Comparison of ENCODE assay signal across 9 cellular contexts in genomic region chr7:43658718-43659548, GRCh38.
A peak's percentile ranks its signal among the peaks of the same experiment; 100 is the strongest.
DNase-seq lines count a peak whose midpoint lies in the region; TF ChIP-seq lines count a peak whose summit lies in the region.
"Had no signal": no experiment of that assay in that cellular context is flagged by ENCODE, and none has a peak within 500 bp of the region (broad histone marks: within the 10 kb centered on the region; RNA-seq: fewer than 3 reads in every experiment).

No MANE protein-coding gene starts in this region.

- H3K27ac Mint-ChIP-seq in activated T-cell treated with anti-CD3 and anti-CD28 coated beads, Interleukin-2, amount 50 U/mL, for 24 hours, result peak overlapping the region; percentile 99
- H3K27ac Mint-ChIP-seq in chondrocyte (ENCODE audit: unreplicated experiment), result peak overlapping the region; percentile 93

- H3K36me3 ChIP-seq in HUES64 (ENCODE audit: insufficient read depth, low read length) (peaks cover 9% of the 10 kb centered on the region; the same call in 1 of the 2 replicates), skeletal muscle satellite cell (ENCODE audit: insufficient read depth, low read length) (no peaks in the 10 kb centered on the region)

- peak overlapping the region; percentile 46 for H3K4me3 Mint-ChIP-seq in activated T-cell treated with anti-CD3 and anti-CD28 coated beads, Interleukin-2, amount 50 U/mL, for 24 hours
- H3K4me3 Mint-ChIP-seq in chondrocyte (ENCODE audit: unreplicated experiment), result peak overlapping the region; percentile 34

- peak overlapping the region; percentile 73 for H3K4me2 ChIP-seq in skeletal muscle satellite cell (ENCODE audit: low read length)

- H3K9me3 ChIP-seq in HUES64 (ENCODE audit: insufficient read depth, low read depth, low read length) (no peaks in the 10 kb centered on the region), skeletal muscle satellite cell (replicated peaks; ENCODE audit: low read length) (no peaks in the 10 kb centered on the region)

- H3K27me3 ChIP-seq in HUES64 (ENCODE audit: insufficient read depth, low read length) (no peaks in the 10 kb centered on the region), skeletal muscle satellite cell (ENCODE audit: control insufficient read depth, insufficient read depth, low read length) (no peaks in the 10 kb centered on the region)

- TF ChIP-seq CTCF in chondrocyte (IDR thresholded peaks at IDR 0.05), result no peak

- no peak overlapping the region for H3K4me3 ChIP-seq in HUES64 (ENCODE audit: low read length)
- H3K4me3 ChIP-seq in skeletal muscle satellite cell (ENCODE audit: low read length), result peak overlapping the region; percentile 44

- DNase-seq in activated T-cell treated with anti-CD3 and anti-CD28 coated beads, Interleukin-2, amount 50 U/mL, for 24 hours, result peak; percentile 57
- no peak for DNase-seq in activated T-cell treated with anti-CD3 and anti-CD28 coated beads, Interleukin-2, amount 50 U/mL, for 1 hour
- DNase-seq in chondrocyte (ENCODE audit: low spot score), result no peak
- no peak for DNase-seq in iPS-NIHi7 (ENCODE audit: extremely low spot score)
- no peak for DNase-seq in NCI-H146 treated with DMSO at 0.1 percent for 48 hours (lab: John Stamatoyannopoulos, UW; ENCODE audit: unreplicated experiment)
- DNase-seq in NCI-H2081 (lab: John Stamatoyannopoulos, UW), result no peak
- DNase-seq: DND-41 had no signal

- no peak overlapping the region for H3K9ac ChIP-seq in HUES64 (ENCODE audit: low read depth, low read length)
- peak overlapping the region; percentile 67 for H3K9ac ChIP-seq in skeletal muscle satellite cell (ENCODE audit: low read depth, low read length)

- no peaks in the 10 kb centered on the region for H3K27me3 Mint-ChIP-seq in activated T-cell treated with anti-CD3 and anti-CD28 coated beads, Interleukin-2, amount 50 U/mL, for 24 hours
- no peaks in the 10 kb centered on the region for H3K27me3 Mint-ChIP-seq in chondrocyte (ENCODE audit: low read depth)

- 89% methylated on average over 6 of the region's 7 CpGs for WGBS in HUES64

- H3K27ac ChIP-seq in HUES64 (ENCODE audit: low read depth, low read length), result peak overlapping the region; percentile 67

- H3K9me3 Mint-ChIP-seq in activated T-cell treated with anti-CD3 and anti-CD28 coated beads, Interleukin-2, amount 50 U/mL, for 24 hours, result no peaks in the 10 kb centered on the region
- H3K9me3 Mint-ChIP-seq in chondrocyte (ENCODE audit: low read depth), result no peaks in the 10 kb centered on the region

- peaks cover 81% of the 10 kb centered on the region for H3K36me3 Mint-ChIP-seq in activated T-cell treated with anti-CD3 and anti-CD28 coated beads, Interleukin-2, amount 50 U/mL, for 24 hours (ENCODE audit: low read depth)
- H3K36me3 Mint-ChIP-seq in chondrocyte (ENCODE audit: low read depth), result no peaks in the 10 kb centered on the region

- peaks cover 74% of the 10 kb centered on the region for H3K4me1 Mint-ChIP-seq in activated T-cell treated with anti-CD3 and anti-CD28 coated beads, Interleukin-2, amount 50 U/mL, for 24 hours (ENCODE audit: low read depth)
- H3K4me1 Mint-ChIP-seq in chondrocyte (ENCODE audit: low read depth), result peaks cover 46% of the 10 kb centered on the region

- H3K4me1 ChIP-seq in HUES64 (ENCODE audit: insufficient read depth, low read length), result peaks cover 42% of the 10 kb centered on the region
- peaks cover 20% of the 10 kb centered on the region for H3K4me1 ChIP-seq in skeletal muscle satellite cell (ENCODE audit: control insufficient read depth, insufficient read depth, low read length)
